1 cellular context compared by ENCODE assay signal in genomic region chr6:2784930-2785329, GRCh38.
TF ChIP-seq lines count a peak whose summit lies in the region.

No MANE protein-coding gene starts in this region.

TF ChIP-seq in HepG2, 621 proteins besides CTCF, POLR2A, EP300 and RAD21:
- no peak for TF ChIP-seq ZNF143 (CRISPR knock-in tag; IDR thresholded peaks at IDR 0.05)
- no peak for TF ChIP-seq PLRG1 (conservative IDR thresholded peaks at IDR 0.05)
- peak; percentile 24 for TF ChIP-seq RBM22 (optimal IDR thresholded peaks at IDR 0.05; ENCODE audit: low read length)
